In genomic region chr20:32664352-32665159, GRCh38 we compare ENCODE assay signal across 13 cellular contexts. TPM values are rescaled to one million over a fixed set of nuclear protein-coding genes. Genes with fewer than 3 reads are reported as not detected.
A peak's percentile ranks its signal among the peaks of the same experiment; 100 is the strongest.
DNase-seq lines count a peak whose midpoint lies in the region; ATAC-seq and TF ChIP-seq lines count a peak whose summit lies in the region.
"Had no signal": no experiment of that assay in that cellular context is flagged by ENCODE, and none has a peak within 500 bp of the region (broad histone marks: within the 10 kb centered on the region; RNA-seq: fewer than 3 reads in every experiment).

No MANE protein-coding gene starts in this region.

- no peaks in the 10 kb centered on the region for H3K36me3 ChIP-seq in OCI-LY7 (ENCODE audit: insufficient read depth, low read length)
- H3K36me3 ChIP-seq in left ventricle myocardium inferior: no peaks in the 10 kb centered on the region
- H3K36me3 ChIP-seq in osteoblast (ENCODE audit: insufficient read depth, low read length): no peaks in the 10 kb centered on the region
- H3K36me3 ChIP-seq: ovary, thoracic aorta had no signal

- peak overlapping the region; percentile 52; the same call in 1 of the 2 replicates for H2AFZ ChIP-seq in OCI-LY7 (ENCODE audit: low read length)
- no peak overlapping the region for H2AFZ ChIP-seq in osteoblast (ENCODE audit: low read length)

- H3K4me2 ChIP-seq in OCI-LY7 (ENCODE audit: low read length): no peak overlapping the region
- no peak overlapping the region for H3K4me2 ChIP-seq in osteoblast (ENCODE audit: insufficient read depth, low read length)

- BruUV-seq in OCI-LY7 (replicated peaks; lab: Mats Ljungman, UMichigan): no TSS peak

- no peaks in the 10 kb centered on the region for H3K79me2 ChIP-seq in OCI-LY7 (ENCODE audit: insufficient read depth, low read depth, low read length)
- H3K79me2 ChIP-seq in osteoblast (ENCODE audit: insufficient read depth, low read length): no peaks in the 10 kb centered on the region

- 0 out of 2 replicates have a peak, but pooled peaks cover 11% of the 10 kb centered on the region for H3K9me3 ChIP-seq in OCI-LY7 (ENCODE audit: low read length)
- H3K9me3 ChIP-seq in left ventricle myocardium inferior (replicated peaks): no peaks in the 10 kb centered on the region
- no peaks in the 10 kb centered on the region for H3K9me3 ChIP-seq in osteoblast (ENCODE audit: low read depth, low read length)
- H3K9me3 ChIP-seq: ovary, thoracic aorta had no signal

- H3K27me3 ChIP-seq in left ventricle myocardium inferior (ENCODE audit: low read depth) (no peaks in the 10 kb centered on the region), osteoblast (ENCODE audit: insufficient read depth, low read length) (no peaks in the 10 kb centered on the region)
- H3K27me3 ChIP-seq: ovary had no signal

- POLR2A ChIA-PET in OCI-LY7 (lab: Charles Lee): interaction anchor here (2.2 kb wide), 1 partner anchor 9 kb away, joined by 9 read pairs; the partner anchor contains the start of gene C20orf203

- no peak for TF ChIP-seq CTCF in OCI-LY7 (conservative IDR thresholded peaks at IDR 0.05; ENCODE audit: low read length)
- TF ChIP-seq CTCF in left ventricle myocardium inferior (IDR thresholded peaks at IDR 0.05; ENCODE audit: borderline replicate concordance): no peak
- TF ChIP-seq CTCF in osteoblast (IDR thresholded peaks at IDR 0.05; ENCODE audit: extremely low read depth, low read depth, low read length): no peak

- DNase-seq in D341Med (ENCODE audit: low spot score): peak; percentile 18
- no peak for DNase-seq in OCI-LY7 (ENCODE audit: low spot score)
- DNase-seq in left ventricle myocardium inferior: no peak
- peak; percentile 82 for DNase-seq in osteoblast (ENCODE audit: insufficient read length, low spot score, missing footprints)
- DNase-seq in NCI-H146 treated with DMSO at 0.1 percent for 48 hours (lab: John Stamatoyannopoulos, UW; ENCODE audit: unreplicated experiment): no peak
- no peak for DNase-seq in GM19240 (ENCODE audit: insufficient read length, low spot score)
- DNase-seq in caudate nucleus (lab: John Stamatoyannopoulos, UW): no peak
- DNase-seq: activated T-cell treated with anti-CD3 and anti-CD28 coated beads, Interleukin-2, amount 50 U/mL, for 24 hours; hippocampal formation; SW 1271 had no signal

- H3K27ac ChIP-seq in OCI-LY7 (ENCODE audit: low read depth, low read length, poor library complexity, severe bottlenecking): no peak overlapping the region
- peak overlapping the region; percentile 60 for H3K27ac ChIP-seq in left ventricle myocardium inferior (replicated peaks)
- no peak overlapping the region for H3K27ac ChIP-seq in osteoblast (ENCODE audit: low read depth, low read length)
- H3K27ac ChIP-seq in caudate nucleus (ENCODE audit: low read depth, low read length): no peak overlapping the region
- H3K27ac ChIP-seq: ovary, thoracic aorta had no signal

- no peak for ATAC-seq in HG02938 (IDR thresholded peaks at IDR 0.05; ENCODE audit: unreplicated experiment)

- no peak overlapping the region for H3K4me3 ChIP-seq in OCI-LY7 (ENCODE audit: low read depth, low read length, poor library complexity, severe bottlenecking)
- H3K4me3 ChIP-seq in left ventricle myocardium inferior: no peak overlapping the region
- H3K4me3 ChIP-seq in osteoblast (ENCODE audit: insufficient read depth, low read length): no peak overlapping the region
- H3K4me3 ChIP-seq: ovary, thoracic aorta had no signal

- H4K20me1 ChIP-seq in OCI-LY7 (ENCODE audit: insufficient read depth, low read length) (no peaks in the 10 kb centered on the region), osteoblast (ENCODE audit: insufficient read depth, low read length) (no peaks in the 10 kb centered on the region)

- CTCF ChIA-PET in OCI-LY7 (lab: Charles Lee; ENCODE audit: unreplicated experiment): no interaction called here

- intact Hi-C loops in OCI-LY7 (cut with micrococcal nuclease; ENCODE audit: unreplicated experiment) (no loop called here), left ventricle myocardium inferior (cut with micrococcal nuclease) (no loop called here)

- H3K9me2 ChIP-seq in OCI-LY7 (ENCODE audit: insufficient read depth, low read length): no peaks in the 10 kb centered on the region

- peaks cover 42% of the 10 kb centered on the region for H3K4me1 ChIP-seq in OCI-LY7 (ENCODE audit: insufficient read depth, low read length, poor library complexity, severe bottlenecking)
- peaks cover 14% of the 10 kb centered on the region for H3K4me1 ChIP-seq in left ventricle myocardium inferior
- H3K4me1 ChIP-seq in osteoblast (ENCODE audit: insufficient read depth, low read length): no peaks in the 10 kb centered on the region

RNA-seq across cellular contexts. Expression of gene C20orf203, which starts 9.2 kb away (rescaled TPM):
- 0.47 and 0.70 TPM in 2 replicates for total RNA-seq in OCI-LY7 (2014; rRNA removed; shearing (Covaris generic))
- total RNA-seq in OCI-LY7 (2022): 1.3 and 1.4 TPM in 2 replicates
- total RNA-seq in left ventricle myocardium inferior: not detected
- total RNA-seq in osteoblast: under 0.01 and 0.29 TPM in 2 replicates

Comparison
In these comparisons a context has a peak if more than half of its experiments do, and no peak if none do; other contexts are left out.
1. DNase-seq: peak in D341Med (single experiment) and osteoblast (single experiment); none in OCI-LY7 (single experiment), left ventricle myocardium inferior (single experiment), NCI-H146 treated with DMSO at 0.1 percent for 48 hours (single experiment), GM19240 (single experiment) and caudate nucleus (0 of 61).